In genomic region chr2:98346259-98347236, GRCh38 we compare ENCODE assay signal across 11 cellular contexts. TPM values are rescaled to one million over a fixed set of nuclear protein-coding genes. Genes with fewer than 3 reads are reported as not detected.
A peak's percentile ranks its signal among the peaks of the same experiment; 100 is the strongest.
DNase-seq lines count a peak whose midpoint lies in the region; ATAC-seq, FAIRE-seq and TF ChIP-seq lines count a peak whose summit lies in the region.
"Had no signal": no experiment of that assay in that cellular context is flagged by ENCODE, and none has a peak within 500 bp of the region (broad histone marks: within the 10 kb centered on the region; RNA-seq: fewer than 3 reads in every experiment).

Gene CNGA3 (plus strand): TSS chr2:98346456. CDS start chr2:98369976, 23,520 bp downstream.

- no peaks in the 10 kb centered on the region for H3K9me3 Mint-ChIP-seq in activated T-cell treated with anti-CD3 and anti-CD28 coated beads, Interleukin-2, amount 50 U/mL, for 72 hours
- H3K9me3 Mint-ChIP-seq: natural killer cell treated with Interleukin-12 subunit alpha and Interleukin-12 subunit beta and Interleukin-15 and Interleukin-18, amount 100 ng/mL, for 72 hours had no signal

- POLR2A ChIA-PET in HEK293T (lab: Yijun Ruan, JAX) = no interaction called here

- CTCF ChIA-PET in HEK293T (lab: Yijun Ruan, JAX) = no interaction called here

- peaks cover 68% of the 10 kb centered on the region for H3K27me3 Mint-ChIP-seq in activated T-cell treated with anti-CD3 and anti-CD28 coated beads, Interleukin-2, amount 50 U/mL, for 72 hours (ENCODE audit: low read depth)

- H3K4me1 Mint-ChIP-seq in activated T-cell treated with anti-CD3 and anti-CD28 coated beads, Interleukin-2, amount 50 U/mL, for 72 hours (ENCODE audit: low read depth) = peaks cover 7% of the 10 kb centered on the region

- peak within 1 kb of the TSS; percentile 29 for H3K4me3 ChIP-seq in skeletal muscle cell (ENCODE audit: low read depth, low read length)
- H3K4me3 ChIP-seq: HAP-1 had no signal

- peaks cover 0 to 1% of the 10 kb centered on the region in 2 donors for H3K36me3 Mint-ChIP-seq in activated T-cell treated with anti-CD3 and anti-CD28 coated beads, Interleukin-2, amount 50 U/mL, for 72 hours (ENCODE audit: insufficient read depth in 2 of 2)
- H3K36me3 Mint-ChIP-seq: natural killer cell treated with Interleukin-12 subunit alpha and Interleukin-12 subunit beta and Interleukin-15 and Interleukin-18, amount 100 ng/mL, for 72 hours had no signal

- no peak for FAIRE-seq in RCC 7860 (lab: Jason Lieb, UNC)

- no peak within 1 kb of the TSS for H3K27ac Mint-ChIP-seq in activated T-cell treated with anti-CD3 and anti-CD28 coated beads, Interleukin-2, amount 50 U/mL, for 72 hours
- H3K27ac Mint-ChIP-seq: natural killer cell treated with Interleukin-12 subunit alpha and Interleukin-12 subunit beta and Interleukin-15 and Interleukin-18, amount 100 ng/mL, for 72 hours had no signal

- peak within 1 kb of the TSS; percentile 62 to 71 for H3K4me3 Mint-ChIP-seq in activated T-cell treated with anti-CD3 and anti-CD28 coated beads, Interleukin-2, amount 50 U/mL, for 72 hours
- H3K4me3 Mint-ChIP-seq: natural killer cell treated with Interleukin-12 subunit alpha and Interleukin-12 subunit beta and Interleukin-15 and Interleukin-18, amount 100 ng/mL, for 72 hours had no signal

- ATAC-seq in activated T-cell treated with anti-CD3 and anti-CD28 coated beads, Interleukin-2, amount 50 U/mL, for 72 hours (replicated peaks in 1 of 2) = peak in 1 of 2 donors; percentile 29
- ATAC-seq in activated CD4-positive, CD25-positive, alpha-beta regulatory T cell treated with anti-CD3 and anti-CD28 coated beads, Interleukin-2, amount 50 U/mL, for 24 hours = no peak
- ATAC-seq in GM19397 (IDR thresholded peaks at IDR 0.05; ENCODE audit: unreplicated experiment) = no peak

- peak; percentile 51 for DNase-seq in HEK293T (ENCODE audit: extremely low spot score)
- peak; percentile 24 to 37 for DNase-seq in activated T-cell treated with anti-CD3 and anti-CD28 coated beads, Interleukin-2, amount 50 U/mL, for 72 hours
- DNase-seq in hepatic stellate cell (ENCODE audit: low spot score) = peak; percentile 26
- DNase-seq in skeletal muscle cell (ENCODE audit: low read depth) = no peak
- DNase-seq in RCC 7860 (ENCODE audit: low spot score) = no peak
- DNase-seq in hippocampal formation (lab: John Stamatoyannopoulos, UW) = no peak
- DNase-seq: T1000 had no signal

TF ChIP-seq in HEK293T, 16 proteins besides CTCF, POLR2A, EP300 and RAD21:
- TF ChIP-seq SUZ12 (IDR thresholded peaks at IDR 0.05) (no peak), LEF1 (IDR thresholded peaks at IDR 0.05; ENCODE audit: borderline replicate concordance) (no peak), SP1 (IDR thresholded peaks at IDR 0.05) (no peak), TARDBP (IDR thresholded peaks at IDR 0.05) (no peak), NFRKB (IDR thresholded peaks at IDR 0.05) (no peak), FOXK2 (IDR thresholded peaks at IDR 0.05) (no peak), ZNF384 (IDR thresholded peaks at IDR 0.05) (no peak), HDGF (IDR thresholded peaks at IDR 0.05; ENCODE audit: borderline replicate concordance) (no peak), ELF4 (IDR thresholded peaks at IDR 0.05) (no peak), CTBP1 (IDR thresholded peaks at IDR 0.05; ENCODE audit: borderline replicate concordance) (no peak), ARNT (IDR thresholded peaks at IDR 0.05) (no peak), BHLHE40 (IDR thresholded peaks at IDR 0.05; ENCODE audit: borderline replicate concordance) (no peak), FOXA1 (IDR thresholded peaks at IDR 0.05) (no peak), PKNOX1 (IDR thresholded peaks at IDR 0.05) (no peak)

RNA-seq across cellular contexts. Expression of gene CNGA3, which starts in this region (rescaled TPM):
- not detected for total RNA-seq in activated T-cell treated with anti-CD3 and anti-CD28 coated beads, Interleukin-2, amount 50 U/mL, for 72 hours
- total RNA-seq: natural killer cell treated with Interleukin-12 subunit alpha and Interleukin-12 subunit beta and Interleukin-15 and Interleukin-18, amount 100 ng/mL, for 72 hours had no signal

Comparison
In these comparisons a context has a peak if more than half of its experiments do, and no peak if none do; other contexts are left out.
1. Peak in DNase-seq in activated T-cell treated with anti-CD3 and anti-CD28 coated beads, Interleukin-2, amount 50 U/mL, for 72 hours; RNA of the gene not detected or under 1 TPM.
2. DNase-seq: peak in HEK293T (single experiment) and hepatic stellate cell (single experiment); none in skeletal muscle cell (single experiment), RCC 7860 (single experiment) and hippocampal formation (0 of 2).